In genomic region chr2:26352892-26353291, GRCh38 we compare ENCODE assay signal across 12 cellular contexts. TPM values are rescaled to one million over a fixed set of nuclear protein-coding genes. Genes with fewer than 3 reads are reported as not detected.
DNase-seq lines count a peak whose midpoint lies in the region; ATAC-seq, FAIRE-seq and TF ChIP-seq lines count a peak whose summit lies in the region.
"Had no signal": no experiment of that assay in that cellular context is flagged by ENCODE, and none has a peak within 500 bp of the region (broad histone marks: within the 10 kb centered on the region; RNA-seq: fewer than 3 reads in every experiment).

No MANE protein-coding gene starts in this region.

- TF ChIP-seq CTCF in K562 (IDR thresholded peaks at IDR 0.05 in 2 of 3, conservative IDR thresholded peaks at IDR 0.05 in 1 of 3; ENCODE audit: insufficient read depth in 2 of 3, low read depth in 1 of 3, low read length in 3 of 3), result no peak

- no peaks in the 10 kb centered on the region for H3K9me1 ChIP-seq in K562 (ENCODE audit: control insufficient read depth, insufficient read depth, low read length)

- H4K20me1 ChIP-seq in K562 (replicated peaks; ENCODE audit: control insufficient read depth, insufficient read depth, low read length), result no peaks in the 10 kb centered on the region

- CTCF ChIA-PET in K562 (lab: Yijun Ruan, JAX; ENCODE audit: low intra/inter-chr PET ratio), result no interaction called here

- TF ChIP-seq RAD21 in K562 (CRISPR knock-in tag; conservative IDR thresholded peaks at IDR 0.05 in 1 of 2, IDR thresholded peaks at IDR 0.05 in 1 of 2), result no peak

- FAIRE-seq in H54 (lab: Jason Lieb, UNC) (peak; percentile 81), RCC 7860 (lab: Jason Lieb, UNC) (peak; percentile 83), K562 (lab: Jason Lieb, UNC) (no peak), small intestine (lab: Jason Lieb, UNC) (no peak)

- H3K9ac ChIP-seq in K562 (ENCODE audit: insufficient read depth in 1 of 2, low read depth in 2 of 2, low read length in 2 of 2), result no peak overlapping the region

- DNase-seq in H54 (ENCODE audit: insufficient read length, low spot score) (peak; percentile 28), RCC 7860 (ENCODE audit: low spot score) (peak; percentile 45), K562 (ENCODE audit: extremely low read depth in 1 of 4, low spot score in 3 of 4) (peak in 2 of 4 experiments; percentile 46 to 65), small intestine (peak; percentile 18), DMS153 (lab: John Stamatoyannopoulos, UW) (no peak), ureter (ENCODE audit: low spot score) (no peak), NCI-H2107 treated with DMSO at 0.1 percent for 48 hours (lab: John Stamatoyannopoulos, UW; ENCODE audit: unreplicated experiment) (no peak)
- DNase-seq: posterior cingulate gyrus, SHP77 treated with DMSO at 0.1 percent for 48 hours had no signal

- H3K79me2 ChIP-seq in K562 (ENCODE audit: control insufficient read depth, insufficient read depth, low read length), result peaks cover 99% of the 10 kb centered on the region

- in situ Hi-C loops in K562 (cut with MboI), result no loop called here

- H3K4me2 ChIP-seq in K562 (ENCODE audit: insufficient read depth, low read length), result no peak overlapping the region

- peaks cover 34% of the 10 kb centered on the region for H3K36me3 ChIP-seq in K562 (ENCODE audit: control insufficient read depth, insufficient read depth, low read length)
- H3K36me3 ChIP-seq in small intestine (ENCODE audit: control insufficient read depth in 2 of 2, insufficient read depth in 2 of 2, low read length in 2 of 2), result no peaks in the 10 kb centered on the region

- POLR2A ChIA-PET in K562 (lab: Yijun Ruan, JAX), result interaction anchor here (0.6 to 8.0 kb wide), 5 partner anchors 6 to 681 kb away, joined by 3 to 64 read pairs (median 3); partner anchors contain the start of genes ADGRF3 and SELENOI

- H3K9me3 ChIP-seq in K562 (replicated peaks; ENCODE audit: control insufficient read depth, insufficient read depth, low read depth, low read length) (no peaks in the 10 kb centered on the region; the same call in 1 of the 2 replicates), small intestine (ENCODE audit: control insufficient read depth, low read depth) (no peaks in the 10 kb centered on the region)

- H3K4me1 ChIP-seq in K562 (replicated peaks in 1 of 2; ENCODE audit: control insufficient read depth in 2 of 2, insufficient read depth in 2 of 2, low read length in 2 of 2) (peaks cover 39 to 56% of the 10 kb centered on the region in 2 experiments), small intestine (ENCODE audit: control insufficient read depth in 2 of 2, insufficient read depth in 1 of 2, low read depth in 1 of 2, low read length in 1 of 2) (peaks cover 0 to 5% of the 10 kb centered on the region in 2 donors)

- H3K27ac ChIP-seq in K562 (ENCODE audit: extremely low read depth, low read depth, low read length), result peak overlapping the region; percentile 21; the same call in 2 of the 3 replicates
- no peak overlapping the region for H3K27ac ChIP-seq in small intestine (ENCODE audit: low read depth in 1 of 2, low read length in 1 of 2)

- H3K4me3 ChIP-seq in K562, result no peak overlapping the region
- no peak overlapping the region for H3K4me3 ChIP-seq in small intestine (ENCODE audit: low read depth in 1 of 2, low read length in 2 of 2)

- TF ChIP-seq POLR2A in H54 (IDR thresholded peaks at IDR 0.05; ENCODE audit: low read depth, low read length) (no peak), K562 (conservative IDR thresholded peaks at IDR 0.05) (no peak)

- WGBS in K562 (ENCODE audit: insufficient coverage, low coverage, missing lambda C conversion rate), result 17% methylated on average over 1 of the region's 1 CpG
- WGBS in small intestine, 3 donors, result 79 to 83% (median 82%) methylated on average over 1 of the region's 1 CpG

- intact Hi-C loops in K562 (cut with micrococcal nuclease), result no loop called here

- H3K27me3 ChIP-seq in K562 (ENCODE audit: control insufficient read depth in 2 of 2, insufficient read depth in 2 of 2, low read length in 2 of 2) (no peaks in the 10 kb centered on the region), small intestine (ENCODE audit: control insufficient read depth in 2 of 2, insufficient read depth in 2 of 2, low read length in 2 of 2) (no peaks in the 10 kb centered on the region)

- no peak for TF ChIP-seq EP300 in K562 (IDR thresholded peaks at IDR 0.05; ENCODE audit: low read length)

- peak; percentile 49 for ATAC-seq in K562

- no TSS peak for BruUV-seq in K562 (replicated peaks; lab: Mats Ljungman, UMichigan)

- no peak overlapping the region for H2AFZ ChIP-seq in K562 (ENCODE audit: low read depth, low read length)

TF ChIP-seq in K562, 482 proteins besides CTCF, POLR2A, EP300 and RAD21 (continues in another document):
- TF ChIP-seq NCOA6 (IDR thresholded peaks at IDR 0.05) (no peak), NFE2 (IDR thresholded peaks at IDR 0.05; ENCODE audit: low read depth) (peak; percentile 83), MAFF (IDR thresholded peaks at IDR 0.05; ENCODE audit: low read length) (peak; percentile 34; the same call in 1 of the 2 replicates), FIP1L1 (IDR thresholded peaks at IDR 0.05; ENCODE audit: low read depth, low read length, poor library complexity, severe bottlenecking) (no peak), MAFG (tag; conservative IDR thresholded peaks at IDR 0.05) (peak; percentile 31; the same call in 1 of the 2 replicates), C11orf30 (IDR thresholded peaks at IDR 0.05; ENCODE audit: low read depth) (peak; percentile 62), CC2D1A (IDR thresholded peaks at IDR 0.05) (no peak)

RNA-seq across cellular contexts. Expression of gene ADGRF3, which starts 6.3 kb away (rescaled TPM):
- 0.11 and 0.58 TPM in 2 replicates for total RNA-seq in K562 (2011; cell fraction: chromatin; rRNA removed; ENCODE audit: low replicate concordance)
- 0.13 and 0.50 TPM in 2 replicates for total RNA-seq in K562 (2011; cell fraction: nucleolus; rRNA removed)
- 0.37 and 0.61 TPM in 2 replicates for total RNA-seq in K562 (2011; cell fraction: nucleoplasm; rRNA removed)
- total RNA-seq in K562 (2014; rRNA removed) (not detected in 2 replicates), K562 (2014; rRNA removed; fragmentation: Illumina TruSeq; extraction: Trizol) (0.07 TPM in 1 of 2 replicates, not detected in the other), K562 (2015; rRNA removed; fragmentation: Illumina TruSeq; extraction: Trizol) (0.18 TPM in 1 of 2 replicates, not detected in the other), K562 (2021) (0.09 and 0.16 TPM in 2 replicates), ureter (0.89 TPM)
- polyA plus RNA-seq in K562 (2011; rRNA removed) (0.04 and 0.09 TPM in 2 replicates), K562 (2014; fragmentation: Illumina TruSeq; extraction: Trizol) (0.06 and 0.16 TPM in 2 replicates), K562 (2014; fragmentation: Nextera tagmentation; extraction: Ambion mirVana) (under 1 TPM in 1 of 2 experiments, not detected in 1; 0.24 TPM), K562 (2014; rRNA removed) (0.27 and 0.54 TPM in 2 replicates), small intestine (under 1 TPM in 1 of 3 donors, not detected in 2; 0.09 TPM)
- polyA plus RNA-seq in K562 (2011; cell fraction: cytosol; rRNA removed), result 0.10 and 0.13 TPM in 2 replicates
- polyA plus RNA-seq in K562 (2011; cell fraction: nucleus; rRNA removed), result 0.58 and 0.82 TPM in 2 replicates
- 0.28 and 0.46 TPM in 2 replicates for polyA plus RNA-seq in K562 (2012)
- polyA minus RNA-seq in K562 (2011; rRNA and poly(A)+ RNA removed), result not detected in 2 replicates
- polyA minus RNA-seq in K562 (2011; cell fraction: cytosol; rRNA and poly(A)+ RNA removed), result not detected in 2 replicates
- polyA minus RNA-seq in K562 (2011; cell fraction: nucleus; rRNA and poly(A)+ RNA removed), result 0.13 and 2.4 TPM in 2 replicates

RNA-seq across cellular contexts. Expression of gene SELENOI, which starts 6.9 kb away (rescaled TPM):
- total RNA-seq in K562 (2011; cell fraction: chromatin; rRNA removed; ENCODE audit: low replicate concordance), result 152 and 196 TPM in 2 replicates
- 115 and 130 TPM in 2 replicates for total RNA-seq in K562 (2011; cell fraction: nucleolus; rRNA removed)
- 153 and 187 TPM in 2 replicates for total RNA-seq in K562 (2011; cell fraction: nucleoplasm; rRNA removed)
- total RNA-seq in K562 (2014; rRNA removed), result 19.9 and 21.1 TPM in 2 replicates
- 39.6 and 44.7 TPM in 2 replicates for total RNA-seq in K562 (2014; rRNA removed; fragmentation: Illumina TruSeq; extraction: Trizol)
- total RNA-seq in K562 (2015; rRNA removed; fragmentation: Illumina TruSeq; extraction: Trizol), result 24.2 and 26.3 TPM in 2 replicates
- total RNA-seq in K562 (2021), result 45.9 and 46.9 TPM in 2 replicates
- polyA plus RNA-seq in K562 (2011; rRNA removed), result 21.3 and 31.8 TPM in 2 replicates
- polyA plus RNA-seq in K562 (2011; cell fraction: cytosol; rRNA removed), result 17.0 and 17.3 TPM in 2 replicates
- 23.0 and 23.7 TPM in 2 replicates for polyA plus RNA-seq in K562 (2011; cell fraction: nucleus; rRNA removed)
- 8.4 and 19.4 TPM in 2 replicates for polyA plus RNA-seq in K562 (2012)
- polyA plus RNA-seq in K562 (2014; fragmentation: Illumina TruSeq; extraction: Trizol), result 21.4 and 24.4 TPM in 2 replicates
- polyA plus RNA-seq in K562 (2014; fragmentation: Nextera tagmentation; extraction: Ambion mirVana), result 10 to 100 TPM in 1 of 2 experiments, 1 to 10 TPM in 1; 9.6 to 10.6 TPM
- polyA plus RNA-seq in K562 (2014; rRNA removed), result 15.2 and 19.4 TPM in 2 replicates
- 122 and 160 TPM in 2 replicates for polyA minus RNA-seq in K562 (2011; rRNA and poly(A)+ RNA removed)
- polyA minus RNA-seq in K562 (2011; cell fraction: cytosol; rRNA and poly(A)+ RNA removed), result 19.4 and 27.8 TPM in 2 replicates
- 58.4 and 70.4 TPM in 2 replicates for polyA minus RNA-seq in K562 (2011; cell fraction: nucleus; rRNA and poly(A)+ RNA removed)
- 10 to 100 TPM in 1 of 3 donors, 1 to 10 TPM in 2; 4.3 to 12.0 (median 4.5) TPM for polyA plus RNA-seq in small intestine
- total RNA-seq in ureter, result 35.7 TPM

RNA-seq across cellular contexts. Expression of gene DRC1, which starts 48.8 kb away (rescaled TPM):
- total RNA-seq in K562 (2011; cell fraction: chromatin; rRNA removed; ENCODE audit: low replicate concordance), result 0.35 TPM in 1 of 2 replicates, not detected in the other
- total RNA-seq in K562 (2011; cell fraction: nucleolus; rRNA removed), result not detected in 2 replicates
- not detected in 2 replicates for total RNA-seq in K562 (2011; cell fraction: nucleoplasm; rRNA removed)
- total RNA-seq in K562 (2014; rRNA removed) (not detected in 2 replicates), K562 (2014; rRNA removed; fragmentation: Illumina TruSeq; extraction: Trizol) (0.07 TPM in 1 of 2 replicates, not detected in the other), K562 (2015; rRNA removed; fragmentation: Illumina TruSeq; extraction: Trizol) (not detected in 2 replicates), K562 (2021) (not detected in 2 replicates), ureter (not detected)
- polyA plus RNA-seq in K562 (2011; rRNA removed) (0.10 TPM in 1 of 2 replicates, not detected in the other), K562 (2014; fragmentation: Illumina TruSeq; extraction: Trizol) (0.06 TPM in 1 of 2 replicates, not detected in the other), K562 (2014; fragmentation: Nextera tagmentation; extraction: Ambion mirVana) (not detected), K562 (2014; rRNA removed) (not detected in 2 replicates), small intestine (under 1 TPM in 1 of 3 donors, not detected in 2; 0.09 TPM)
- polyA plus RNA-seq in K562 (2011; cell fraction: cytosol; rRNA removed), result not detected in 2 replicates
- polyA plus RNA-seq in K562 (2011; cell fraction: nucleus; rRNA removed), result 0.18 TPM in 1 of 2 replicates, not detected in the other
- not detected in 2 replicates for polyA plus RNA-seq in K562 (2012)
- not detected in 2 replicates for polyA minus RNA-seq in K562 (2011; rRNA and poly(A)+ RNA removed)
- polyA minus RNA-seq in K562 (2011; cell fraction: cytosol; rRNA and poly(A)+ RNA removed), result not detected in 2 replicates
- not detected in 2 replicates for polyA minus RNA-seq in K562 (2011; cell fraction: nucleus; rRNA and poly(A)+ RNA removed)
- total RNA-seq: activated CD8-positive, alpha-beta memory T cell treated with anti-CD3 and anti-CD28 coated beads for 36 hours; glomerular endothelial cell; lung microvascular endothelial cell had no signal

Comparison
In these comparisons a context has a peak if more than half of its experiments do, and no peak if none do; other contexts are left out.
1. DNase-seq: peak in H54 (single experiment), RCC 7860 (single experiment) and small intestine (single experiment); none in DMS153 (single experiment), ureter (single experiment) and NCI-H2107 treated with DMSO at 0.1 percent for 48 hours (single experiment).